1 cellular context compared by ENCODE assay signal in genomic region chr4:187065396-187065795, GRCh38.
TF ChIP-seq lines count a peak whose summit lies in the region.

No MANE protein-coding gene starts in this region.

TF ChIP-seq in GM23338, 12 proteins besides CTCF, POLR2A, EP300 and RAD21 (continued from another document):
- TF ChIP-seq REST (IDR thresholded peaks at IDR 0.05; ENCODE audit: unreplicated experiment) (no peak), EZH2 (IDR thresholded peaks at IDR 0.05; ENCODE audit: low read depth, unreplicated experiment) (no peak), POLR2AphosphoS5 (IDR thresholded peaks at IDR 0.05; ENCODE audit: low read depth) (no peak), STAT1 (IDR thresholded peaks at IDR 0.05; ENCODE audit: unreplicated experiment) (no peak), ETS1 (IDR thresholded peaks at IDR 0.05) (no peak), ZNF114 (CRISPR knock-in tag; IDR thresholded peaks at IDR 0.05) (no peak)
